ENCODE assay signal across 8 cellular contexts in the genomic region with DNA sequence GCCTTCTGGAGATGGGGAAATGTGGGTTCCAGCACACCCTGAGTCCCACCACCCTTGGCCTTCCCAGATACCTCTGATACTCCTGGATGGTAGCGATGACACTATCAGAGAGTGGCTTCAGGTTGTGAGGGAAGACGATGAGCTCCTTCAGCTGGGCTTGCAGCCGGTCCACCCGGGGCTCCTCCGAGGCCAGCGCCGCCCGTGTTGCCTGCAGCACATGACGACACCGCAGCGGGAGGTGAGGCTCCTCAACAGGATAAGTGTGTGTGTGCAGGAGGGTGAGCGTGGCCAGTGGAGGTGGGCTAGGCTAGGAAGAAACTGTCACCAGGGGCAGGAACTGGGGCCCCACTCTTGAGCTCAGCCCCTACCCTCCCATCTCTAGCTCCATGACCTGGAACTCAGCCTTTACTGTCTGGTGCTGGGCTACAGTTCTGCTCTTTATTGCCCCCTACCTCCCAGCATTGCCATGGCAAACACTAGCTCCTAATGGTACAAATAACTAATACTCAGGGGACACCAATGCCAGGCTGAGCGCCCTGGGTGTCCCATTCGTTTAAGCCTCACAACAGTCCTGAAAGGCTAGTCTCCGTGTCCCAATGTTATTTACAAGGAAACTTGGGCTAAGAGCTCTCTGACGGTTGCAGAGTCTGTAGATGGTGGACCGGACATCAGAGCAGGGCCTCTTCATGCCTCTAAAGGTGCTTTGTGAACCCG.
DNase-seq lines count a peak whose midpoint lies in the region; ATAC-seq, FAIRE-seq and TF ChIP-seq lines count a peak whose summit lies in the region.

No MANE protein-coding gene starts in this region.

- H3K9ac ChIP-seq in DND-41 (ENCODE audit: low read depth, low read length): no peak overlapping the region
- H3K9ac ChIP-seq in GM12878 (ENCODE audit: control insufficient read depth, insufficient read depth, low read length): no peak overlapping the region

- TF ChIP-seq RAD21 in GM12878 (IDR thresholded peaks at IDR 0.05; ENCODE audit: insufficient read depth, low read depth, low read length): peak; percentile 29; the same call in 1 of the 2 replicates

- CTCF ChIA-PET in GM12878 (lab: Yijun Ruan, JAX): interaction anchor here (0.8 to 22.2 kb wide), 13 partner anchors 9 to 82 kb away, joined by 3 to 525 read pairs (median 4); a partner anchor contains a TSS

- no peaks in the 10 kb centered on the region for H4K20me1 ChIP-seq in DND-41 (ENCODE audit: insufficient read depth, low read length)
- H4K20me1 ChIP-seq in GM12878 (ENCODE audit: control insufficient read depth, insufficient read depth): no peaks in the 10 kb centered on the region

- TF ChIP-seq POLR2A in GM12878 (IDR thresholded peaks at IDR 0.05; ENCODE audit: low read depth, low read length): no peak

- H3K4me3 ChIP-seq in DND-41 (ENCODE audit: low read depth in 1 of 2, low read length in 2 of 2) (no peak overlapping the region), GM12878 (no peak overlapping the region), mucosa of descending colon (no peak overlapping the region)

- H3K9me3 ChIP-seq in DND-41 (ENCODE audit: insufficient read depth, low read length, severe bottlenecking): no peaks in the 10 kb centered on the region
- no peaks in the 10 kb centered on the region for H3K9me3 ChIP-seq in GM12878 (replicated peaks; ENCODE audit: control insufficient read depth, insufficient read depth, low read length)
- no peaks in the 10 kb centered on the region for H3K9me3 ChIP-seq in mucosa of descending colon

- in situ Hi-C loops in KBM-7 (cut with MboI; ENCODE audit: low pct_unique_long_range_greater_than_20kb, low sequenced_read_pairs): no loop called here
- in situ Hi-C loops in GM12878 (cut with MboI): no loop called here

- TF ChIP-seq CTCF in DND-41 (IDR thresholded peaks at IDR 0.05; ENCODE audit: borderline replicate concordance, extremely low read depth, low read length, poor library complexity, severe bottlenecking) (peak; percentile 61), GM12878 (IDR thresholded peaks at IDR 0.05 in 2 of 3, conservative IDR thresholded peaks at IDR 0.05 in 1 of 3; ENCODE audit: control insufficient read depth in 2 of 3, extremely low read depth in 1 of 3, insufficient read depth in 1 of 3, low read depth in 3 of 3, low read length in 3 of 3) (peak; percentile 28 to 43 (median 41); a peak in 4 of 6 replicates), mucosa of descending colon (IDR thresholded peaks at IDR 0.05) (no peak)

- H3K4me1 ChIP-seq in DND-41 (ENCODE audit: insufficient read depth, low read length): no peaks in the 10 kb centered on the region
- no peaks in the 10 kb centered on the region for H3K4me1 ChIP-seq in GM12878 (ENCODE audit: control insufficient read depth, insufficient read depth, low read length)
- peaks cover 3% of the 10 kb centered on the region for H3K4me1 ChIP-seq in mucosa of descending colon (ENCODE audit: low read depth)

- intact Hi-C loops in GM12878 (cut with micrococcal nuclease; ENCODE audit: unreplicated experiment) (no loop called here), mucosa of descending colon (cut with DNase I, micrococcal nuclease) (no loop called here)

- RAD21 ChIA-PET in GM12878 (lab: Charles Lee; ENCODE audit: unreplicated experiment): interaction anchor here (0.8 to 2.0 kb wide), 14 partner anchors 8 to 94 kb away, joined by 3 to 10 read pairs (median 4); no protein-coding TSS in a partner anchor

- ATAC-seq in DND-41 (ENCODE audit: insufficient read depth, low read depth): peak; percentile 78
- peak; percentile 88 for ATAC-seq in GM12878
- ATAC-seq in mucosa of descending colon: peak; percentile 13

- SMC1A ChIA-PET in GM12878 (lab: Charles Lee; ENCODE audit: uncharacterized antibody, unreplicated experiment): interaction anchor here (0.6 to 2.9 kb wide), 11 partner anchors 9 to 1309 kb away, joined by 3 to 17 read pairs (median 4); no protein-coding TSS in a partner anchor

- H3K36me3 ChIP-seq in DND-41 (ENCODE audit: insufficient read depth, low read length): no peaks in the 10 kb centered on the region
- H3K36me3 ChIP-seq in GM12878 (ENCODE audit: control insufficient read depth in 2 of 2, insufficient read depth in 2 of 2, low read length in 1 of 2): peaks cover 30 to 31% of the 10 kb centered on the region in 2 experiments
- no peaks in the 10 kb centered on the region for H3K36me3 ChIP-seq in mucosa of descending colon (ENCODE audit: low read depth)

- BruUV-seq in GM12878 (replicated peaks; lab: Mats Ljungman, UMichigan): no TSS peak

- DNase-seq in DND-41 (peak; percentile 33), KBM-7 (peak; percentile 28), GM12878 (ENCODE audit: low read depth, low spot score) (no peak), mucosa of descending colon (no peak), SKM-1 treated with dmso at 0.1 percent for 144 hours (lab: John Stamatoyannopoulos, UW; ENCODE audit: unreplicated experiment) (no peak), NCI-H1930 (lab: John Stamatoyannopoulos, UW) (no peak), activated gamma-delta T cell (lab: John Stamatoyannopoulos, UW) (no peak)
- no peak for DNase-seq in activated T-cell treated with anti-CD3 and anti-CD28 coated beads, Interleukin-2, amount 50 U/mL, for 1 hour

- POLR2A ChIA-PET in GM12878 (lab: Charles Lee): interaction anchor here (1.7 kb wide), 1 partner anchor 68 kb away, joined by 4 read pairs; no protein-coding TSS in a partner anchor

- H3K27ac ChIP-seq in DND-41 (ENCODE audit: low read length) (no peak overlapping the region), GM12878 (ENCODE audit: control insufficient read depth, insufficient read depth) (no peak overlapping the region)

- no peak overlapping the region for H2AFZ ChIP-seq in DND-41 (ENCODE audit: low read depth, low read length)
- H2AFZ ChIP-seq in GM12878 (ENCODE audit: control insufficient read depth, low read depth, low read length): no peak overlapping the region

- FAIRE-seq in GM12878 (lab: Jason Lieb, UNC): peak; percentile 65

- H3K4me2 ChIP-seq in DND-41 (ENCODE audit: insufficient read depth, low read length) (no peak overlapping the region), GM12878 (ENCODE audit: control insufficient read depth, insufficient read depth) (no peak overlapping the region)

- TF ChIP-seq EP300 in GM12878 (IDR thresholded peaks at IDR 0.05; ENCODE audit: borderline replicate concordance in 1 of 2, control insufficient read depth in 1 of 2, low read depth in 2 of 2, low read length in 2 of 2): no peak

- WGBS in GM12878 (ENCODE audit: insufficient coverage, insufficient replicate concordance, low lambda C conversion rate, missing lambda C conversion rate): 83% methylated on average over 17 of the region's 18 CpGs

- H3K27me3 ChIP-seq in DND-41 (ENCODE audit: insufficient read depth, low read length, poor library complexity): no peaks in the 10 kb centered on the region
- no peaks in the 10 kb centered on the region for H3K27me3 ChIP-seq in GM12878 (replicated peaks in 1 of 2; ENCODE audit: control insufficient read depth in 2 of 2, insufficient read depth in 2 of 2, low read length in 1 of 2)

- H3K79me2 ChIP-seq in DND-41 (ENCODE audit: insufficient read depth, low read length) (no peaks in the 10 kb centered on the region), GM12878 (ENCODE audit: control insufficient read depth, insufficient read depth, low read length) (no peaks in the 10 kb centered on the region)

TF ChIP-seq in GM12878, 131 proteins besides CTCF, POLR2A, EP300 and RAD21:
- TF ChIP-seq, protein P1, sequence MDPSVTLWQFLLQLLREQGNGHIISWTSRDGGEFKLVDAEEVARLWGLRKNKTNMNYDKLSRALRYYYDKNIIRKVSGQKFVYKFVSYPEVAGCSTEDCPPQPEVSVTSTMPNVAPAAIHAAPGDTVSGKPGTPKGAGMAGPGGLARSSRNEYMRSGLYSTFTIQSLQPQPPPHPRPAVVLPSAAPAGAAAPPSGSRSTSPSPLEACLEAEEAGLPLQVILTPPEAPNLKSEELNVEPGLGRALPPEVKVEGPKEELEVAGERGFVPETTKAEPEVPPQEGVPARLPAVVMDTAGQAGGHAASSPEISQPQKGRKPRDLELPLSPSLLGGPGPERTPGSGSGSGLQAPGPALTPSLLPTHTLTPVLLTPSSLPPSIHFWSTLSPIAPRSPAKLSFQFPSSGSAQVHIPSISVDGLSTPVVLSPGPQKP (IDR thresholded peaks at IDR 0.05; ENCODE audit: low read depth, low read length): no peak
- TF ChIP-seq PML (IDR thresholded peaks at IDR 0.05; ENCODE audit: low read length): no peak
- TF ChIP-seq PAX8 (IDR thresholded peaks at IDR 0.05): no peak

Comparison
In these comparisons a context has a peak if more than half of its experiments do, and no peak if none do; other contexts are left out.
1. ATAC-seq: peak in every context shown above with its lines; median percentile 88 in GM12878; 78 in DND-41; 13 in mucosa of descending colon.
2. DNase-seq: peak in DND-41 (single experiment) and KBM-7 (single experiment); none in GM12878 (single experiment), mucosa of descending colon (0 of 3), SKM-1 treated with dmso at 0.1 percent for 144 hours (single experiment), NCI-H1930 (0 of 2), activated T-cell treated with anti-CD3 and anti-CD28 coated beads, Interleukin-2, amount 50 U/mL, for 1 hour (single experiment) and activated gamma-delta T cell (single experiment).